Comparison of ENCODE assay signal across 8 cellular contexts in genomic region chr5:163459888-163460561, GRCh38. TPM values are rescaled to one million over a fixed set of nuclear protein-coding genes. Genes with fewer than 3 reads are reported as not detected.
A peak's percentile ranks its signal among the peaks of the same experiment; 100 is the strongest.
DNase-seq lines count a peak whose midpoint lies in the region; ATAC-seq, FAIRE-seq and TF ChIP-seq lines count a peak whose summit lies in the region.

Gene NUDCD2, minus strand, starts transcription at chr5:163460102. Its CDS starts 52 bp downstream, at chr5:163460050.

- peak; percentile 94 for DNase-seq in NCI-H128 (lab: John Stamatoyannopoulos, UW; ENCODE audit: unreplicated experiment)
- DNase-seq in activated naive CD8-positive, alpha-beta T cell treated with anti-CD3 and anti-CD28 coated beads, Interleukin-2, amount 50 U/mL, for 16 hours (ENCODE audit: low read depth, low spot score) = peak; percentile 86
- DNase-seq in Right ventricle myocardium superior = peak; percentile 98
- peak; percentile 93 to 100 (median 96) for DNase-seq in pancreas
- DNase-seq in tibial nerve (ENCODE audit: low spot score in 2 of 2) = peak; percentile 91 to 92

- FAIRE-seq in pancreas (lab: Jason Lieb, UNC) = no peak

- peak; percentile 90 to 98 for TF ChIP-seq EP300 in tibial nerve (IDR thresholded peaks at IDR 0.05)

- TF ChIP-seq CTCF in GM12872 (IDR thresholded peaks at IDR 0.05; ENCODE audit: insufficient read depth, low read depth, low read length) = peak; percentile 26; the same call in 1 of the 3 replicates
- no peak for TF ChIP-seq CTCF in SU-DHL-6 (IDR thresholded peaks at IDR 0.05; ENCODE audit: insufficient read depth, low read length, poor library complexity, severe bottlenecking)
- no peak for TF ChIP-seq CTCF in pancreas (IDR thresholded peaks at IDR 0.05)
- TF ChIP-seq CTCF in tibial nerve (IDR thresholded peaks at IDR 0.05) = peak in 4 of 5 experiments; percentile 27 to 66 (median 39)

- H3K4me3 ChIP-seq in SU-DHL-6 (ENCODE audit: insufficient read depth, low read length, poor library complexity, severe bottlenecking) = peak within 1 kb of the TSS; percentile 96
- peak within 1 kb of the TSS; percentile 60 to 85 (median 72) for H3K4me3 ChIP-seq in pancreas
- peak within 1 kb of the TSS; percentile 59 to 85 (median 82) for H3K4me3 ChIP-seq in tibial nerve

- 0% methylated on average over 53 of the region's 53 CpGs for WGBS in pancreas, 2 donors
- 0 to 2% methylated on average over 25 to 45 of the region's 53 CpGs for WGBS in tibial nerve, 2 donors

- H3K27me3 ChIP-seq in SU-DHL-6 (ENCODE audit: low read length) = no peaks in the 10 kb centered on the region
- H3K27me3 ChIP-seq in pancreas = peaks cover 0 to 3% (median 0%) of the 10 kb centered on the region in 4 donors
- no peaks in the 10 kb centered on the region for H3K27me3 ChIP-seq in tibial nerve

- no peaks in the 10 kb centered on the region for H4K20me1 ChIP-seq in SU-DHL-6 (ENCODE audit: low read depth, low read length)

- H2AFZ ChIP-seq in SU-DHL-6 (ENCODE audit: low read depth, low read length, severe bottlenecking) = peak within 1 kb of the TSS; percentile 73

- peaks cover 0 to 22% (median 15%) of the 10 kb centered on the region in 3 donors for H3K4me1 ChIP-seq in pancreas
- peaks cover 0 to 38% (median 11%) of the 10 kb centered on the region in 4 donors for H3K4me1 ChIP-seq in tibial nerve

- H3K27ac ChIP-seq in SU-DHL-6 (ENCODE audit: low read depth, low read length) (peak within 1 kb of the TSS; percentile 93), pancreas (peak within 1 kb of the TSS; percentile 90 to 97 (median 93)), tibial nerve (peak within 1 kb of the TSS; percentile 86 to 99 (median 94))

- peaks cover 81% of the 10 kb centered on the region for H3K79me2 ChIP-seq in SU-DHL-6 (ENCODE audit: insufficient read depth, low read length)

- peak within 1 kb of the TSS; percentile 94 for H3K9ac ChIP-seq in SU-DHL-6 (ENCODE audit: low read length)

- H3K4me2 ChIP-seq in SU-DHL-6 (ENCODE audit: low read depth, low read length, poor library complexity, severe bottlenecking) = peak within 1 kb of the TSS; percentile 97

- peak; percentile 69 to 89 for TF ChIP-seq POLR2A in tibial nerve (IDR thresholded peaks at IDR 0.05)

- intact Hi-C loops in Right ventricle myocardium superior (cut with DNase I) (loop anchor here (2.0 kb wide), 1 partner anchor 45 kb away; the partner anchor contains the start of gene MAT2B), pancreas (cut with DNase I) (no loop called here)

- H3F3A ChIP-seq in SU-DHL-6 (ENCODE audit: insufficient read depth) = peaks cover 34% of the 10 kb centered on the region

- no peaks in the 10 kb centered on the region for H3K9me2 ChIP-seq in SU-DHL-6 (replicated peaks; ENCODE audit: insufficient read depth, low read length)

- ATAC-seq in HG02678 (IDR thresholded peaks at IDR 0.05; ENCODE audit: unreplicated experiment) (peak; percentile 81), Right ventricle myocardium superior (ENCODE audit: poor library complexity) (peak; percentile 97), pancreas (peak; percentile 87 to 93 (median 90))

- H3K36me3 ChIP-seq in SU-DHL-6 (ENCODE audit: low read length) (peaks cover 12% of the 10 kb centered on the region; the same call in 1 of the 2 replicates), pancreas (peaks cover 0 to 3% (median 0%) of the 10 kb centered on the region in 3 donors), tibial nerve (peaks cover 0 to 14% (median 0%) of the 10 kb centered on the region in 3 donors)

- no peaks in the 10 kb centered on the region for H3K9me3 ChIP-seq in SU-DHL-6 (ENCODE audit: insufficient read depth, low read length)
- no peaks in the 10 kb centered on the region for H3K9me3 ChIP-seq in pancreas
- no peaks in the 10 kb centered on the region for H3K9me3 ChIP-seq in tibial nerve

RNA-seq across cellular contexts. Expression of gene NUDCD2, which starts in this region (rescaled TPM):
- total RNA-seq in Right ventricle myocardium superior = 12.9 TPM
- 10 to 100 TPM in 3 of 6 donors, 1 to 10 TPM in 3; 8.7 to 14.8 (median 10.2) TPM for total RNA-seq in pancreas
- polyA plus RNA-seq in pancreas = 1 to 10 TPM; 2.8 to 5.7 TPM
- total RNA-seq in tibial nerve = 10 to 100 TPM in 1 of 4 donors, 1 to 10 TPM in 3; 4.6 to 14.5 (median 5.5) TPM

Comparison
In these comparisons a context has a peak if more than half of its experiments do, and no peak if none do; other contexts are left out.
1. Peak in every context shown above with its lines: DNase-seq, ATAC-seq, H3K4me3 ChIP-seq and H3K27ac ChIP-seq.
2. CTCF ChIP-seq: peak in GM12872 (single experiment) and tibial nerve (4 of 5); none in SU-DHL-6 (single experiment) and pancreas (0 of 4).